9 cellular contexts compared by ENCODE assay signal in genomic region chr20:34365765-34366213, GRCh38. TPM values are rescaled to one million over a fixed set of nuclear protein-coding genes. Genes with fewer than 3 reads are reported as not detected.
DNase-seq lines count a peak whose midpoint lies in the region; ATAC-seq and TF ChIP-seq lines count a peak whose summit lies in the region.
"Had no signal": no experiment of that assay in that cellular context is flagged by ENCODE, and none has a peak within 500 bp of the region (broad histone marks: within the 10 kb centered on the region; RNA-seq: fewer than 3 reads in every experiment).

No MANE protein-coding gene starts in this region.

- no TSS peak for BruUV-seq in PC-9 (replicated peaks; lab: Mats Ljungman, UMichigan)

- H3K27me3 ChIP-seq in DND-41 (ENCODE audit: insufficient read depth, low read length, poor library complexity), result no peaks in the 10 kb centered on the region
- H3K27me3 ChIP-seq in PC-9 (ENCODE audit: insufficient read depth, low read depth), result no peaks in the 10 kb centered on the region

- peaks cover 32% of the 10 kb centered on the region for H4K20me1 ChIP-seq in DND-41 (ENCODE audit: insufficient read depth, low read length)
- no peaks in the 10 kb centered on the region; the same call in 1 of the 2 replicates for H4K20me1 ChIP-seq in PC-9 (ENCODE audit: insufficient read depth)

- peak overlapping the region; percentile 92; the same call in 1 of the 2 replicates for H3K4me2 ChIP-seq in DND-41 (ENCODE audit: insufficient read depth, low read length)
- peak overlapping the region; percentile 100 for H3K4me2 ChIP-seq in PC-9

- no peak for TF ChIP-seq CTCF in DND-41 (IDR thresholded peaks at IDR 0.05; ENCODE audit: borderline replicate concordance, extremely low read depth, low read length, poor library complexity, severe bottlenecking)
- no peak for TF ChIP-seq CTCF in PC-9 (conservative IDR thresholded peaks at IDR 0.05)
- no peak for TF ChIP-seq CTCF in glutamatergic neuron (IDR thresholded peaks at IDR 0.05; ENCODE audit: partially characterized antibody, unreplicated experiment)

- H3K4me3 ChIP-seq in DND-41 (ENCODE audit: low read depth in 1 of 2, low read length in 2 of 2) (no peak overlapping the region), PC-9 (peak overlapping the region; percentile 91; the same call in 1 of the 2 replicates)

- H3K27ac ChIP-seq in DND-41 (ENCODE audit: low read length) (no peak overlapping the region; the same call in 1 of the 2 replicates), PC-9 (peak overlapping the region; percentile 94)
- H3K27ac ChIP-seq: VCaP had no signal

- H3K36me3 ChIP-seq in DND-41 (ENCODE audit: insufficient read depth, low read length), result peaks cover 36% of the 10 kb centered on the region
- peaks cover 59% of the 10 kb centered on the region for H3K36me3 ChIP-seq in PC-9 (ENCODE audit: low read depth)

- intact Hi-C loops in PC-9 (cut with micrococcal nuclease; ENCODE audit: unreplicated experiment) (no loop called here), cardiac septum (cut with DNase I) (no loop called here)

- POLR2A ChIA-PET in PC-9 (lab: Charles Lee; ENCODE audit: unreplicated experiment), result no interaction called here

- ATAC-seq in DND-41 (ENCODE audit: insufficient read depth, low read depth) (no peak), GM21576 (IDR thresholded peaks at IDR 0.05; ENCODE audit: unreplicated experiment) (peak; percentile 48), GM18505 (IDR thresholded peaks at IDR 0.05; ENCODE audit: unreplicated experiment) (no peak)

- DNase-seq in DND-41 (peak; percentile 19), PC-9 (no peak), glutamatergic neuron (no peak), cardiac septum (ENCODE audit: low spot score) (no peak), NCI-H345 (lab: John Stamatoyannopoulos, UW) (no peak), A172 (ENCODE audit: low spot score) (no peak)

- CTCF ChIA-PET in PC-9 (lab: Charles Lee), result no interaction called here

- H3K9me3 ChIP-seq in DND-41 (ENCODE audit: insufficient read depth, low read length, severe bottlenecking) (no peaks in the 10 kb centered on the region), PC-9 (ENCODE audit: insufficient read depth, low read depth) (no peaks in the 10 kb centered on the region)

- no peak overlapping the region for H2AFZ ChIP-seq in DND-41 (ENCODE audit: low read depth, low read length)
- no peak overlapping the region for H2AFZ ChIP-seq in PC-9

- H3K9me2 ChIP-seq in PC-9 (ENCODE audit: insufficient read depth), result no peaks in the 10 kb centered on the region

- TF ChIP-seq POLR2A in GM18505 (IDR thresholded peaks at IDR 0.05; ENCODE audit: borderline replicate concordance, extremely low read depth, insufficient read depth, insufficient read length), result no peak

- H3F3A ChIP-seq in PC-9 (ENCODE audit: insufficient read depth, low read depth), result peaks cover 74% of the 10 kb centered on the region

- peaks cover 3% of the 10 kb centered on the region for H3K9me3 Mint-ChIP-seq in glutamatergic neuron (ENCODE audit: unreplicated experiment)

- H3K4me3 Mint-ChIP-seq in glutamatergic neuron (ENCODE audit: unreplicated experiment), result peak overlapping the region; percentile 44

- no peak overlapping the region for H3K9ac ChIP-seq in DND-41 (ENCODE audit: low read depth, low read length)

- H3K36me3 Mint-ChIP-seq in glutamatergic neuron (ENCODE audit: unreplicated experiment), result peaks cover 5% of the 10 kb centered on the region

- peaks cover 2% of the 10 kb centered on the region for H3K27me3 Mint-ChIP-seq in glutamatergic neuron (ENCODE audit: unreplicated experiment)

- peaks cover 12% of the 10 kb centered on the region for H3K4me1 Mint-ChIP-seq in glutamatergic neuron (ENCODE audit: low read depth, unreplicated experiment)

- peak overlapping the region; percentile 28 for H3K27ac Mint-ChIP-seq in glutamatergic neuron (ENCODE audit: unreplicated experiment)

- H3K4me1 ChIP-seq in DND-41 (ENCODE audit: insufficient read depth, low read length), result peaks cover 36% of the 10 kb centered on the region
- H3K4me1 ChIP-seq in PC-9 (replicated peaks; ENCODE audit: insufficient read depth), result peaks cover 81% of the 10 kb centered on the region

- peaks cover 76% of the 10 kb centered on the region for H3K79me2 ChIP-seq in DND-41 (ENCODE audit: insufficient read depth, low read length)
- H3K79me2 ChIP-seq in PC-9 (ENCODE audit: low read depth), result peaks cover 83% of the 10 kb centered on the region

RNA-seq across cellular contexts. Expression of gene ITCH, which starts 2.7 kb away (rescaled TPM):
- total RNA-seq in PC-9 (2021) (91.6 and 144 TPM in 2 replicates), glutamatergic neuron (ENCODE audit: unreplicated experiment) (59.4 TPM), cardiac septum (36.4 TPM)
- 40.9 and 63.8 TPM in 2 replicates for total RNA-seq in A172 (2014; rRNA removed; shearing (Covaris generic))
